ENCODE assay signal across 9 cellular contexts in the genomic region with DNA sequence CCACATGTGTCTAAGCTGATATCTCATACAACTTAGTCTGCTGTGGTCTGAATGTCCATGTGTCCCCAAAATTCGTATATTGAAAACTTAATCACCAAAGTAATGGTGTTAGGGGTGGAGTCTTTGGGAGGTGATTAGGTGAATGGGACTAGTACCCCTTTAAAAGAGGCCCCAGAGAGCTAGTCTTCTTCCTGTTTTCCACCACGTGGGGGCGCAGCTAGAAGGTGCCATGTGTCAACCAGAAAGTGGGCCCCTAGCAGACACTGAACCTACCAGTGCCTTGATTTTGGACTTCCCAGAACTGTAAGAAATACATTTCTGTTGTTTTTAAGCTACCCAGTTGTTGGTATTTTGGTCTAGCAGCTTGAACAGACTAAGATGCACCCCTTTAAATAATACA.
A peak's percentile ranks its signal among the peaks of the same experiment; 100 is the strongest.
DNase-seq lines count a peak whose midpoint lies in the region; ATAC-seq and TF ChIP-seq lines count a peak whose summit lies in the region.
"Had no signal": no experiment of that assay in that cellular context is flagged by ENCODE, and none has a peak within 500 bp of the region (broad histone marks: within the 10 kb centered on the region; RNA-seq: fewer than 3 reads in every experiment).

No MANE protein-coding gene starts in this region.

- H3K4me1 ChIP-seq in esophagus muscularis mucosa, result peaks cover 0 to 5% (median 0%) of the 10 kb centered on the region in 4 donors
- H3K4me1 ChIP-seq in spleen, result no peaks in the 10 kb centered on the region
- H3K4me1 ChIP-seq: SJSA1 had no signal

- H3K36me3 Mint-ChIP-seq in CD14-positive monocyte, result no peaks in the 10 kb centered on the region

- H3K27ac ChIP-seq in esophagus muscularis mucosa (replicated peaks in 1 of 4), result no peak overlapping the region
- H3K27ac ChIP-seq in spleen, result no peak overlapping the region
- H3K27ac ChIP-seq: SJSA1 had no signal

- H3K36me3 ChIP-seq in esophagus muscularis mucosa (no peaks in the 10 kb centered on the region), spleen (no peaks in the 10 kb centered on the region)
- H3K36me3 ChIP-seq: SJSA1 had no signal

- DNase-seq in CD14-positive monocyte (ENCODE audit: low spot score) (no peak), GM19238 (ENCODE audit: insufficient read length, low spot score) (peak; percentile 19), OCI-M1 (lab: John Stamatoyannopoulos, UW) (peak; percentile 50), esophagus muscularis mucosa (ENCODE audit: extremely low spot score) (no peak), spleen (peak; percentile 17), DMS79 treated with DMSO at 0.1 percent for 48 hours (lab: John Stamatoyannopoulos, UW) (no peak)

- H3K4me3 Mint-ChIP-seq in CD14-positive monocyte, result no peak overlapping the region

- H3K9me3 ChIP-seq in esophagus muscularis mucosa, result peaks cover 0 to 26% (median 17%) of the 10 kb centered on the region in 4 donors
- H3K9me3 ChIP-seq in spleen, result peaks cover 3 to 33% (median 27%) of the 10 kb centered on the region in 8 donors

- no peaks in the 10 kb centered on the region for H3K4me1 Mint-ChIP-seq in CD14-positive monocyte

- H3K27me3 ChIP-seq in esophagus muscularis mucosa, result no peaks in the 10 kb centered on the region
- peaks cover 0 to 5% (median 0%) of the 10 kb centered on the region in 7 donors for H3K27me3 ChIP-seq in spleen (replicated peaks in 1 of 7)
- H3K27me3 ChIP-seq: SJSA1 had no signal

- H3K4me3 ChIP-seq in esophagus muscularis mucosa (no peak overlapping the region), spleen (no peak overlapping the region)
- H3K4me3 ChIP-seq: SJSA1 had no signal

- TF ChIP-seq POLR2A in esophagus muscularis mucosa (IDR thresholded peaks at IDR 0.05; ENCODE audit: low read depth) (no peak), spleen (IDR thresholded peaks at IDR 0.05) (no peak)

- no peak for TF ChIP-seq EP300 in esophagus muscularis mucosa (IDR thresholded peaks at IDR 0.05)

- H3K9me3 Mint-ChIP-seq in CD14-positive monocyte, result peaks cover 14 to 24% (median 16%) of the 10 kb centered on the region in 7 donors

- TF ChIP-seq CTCF in CD14-positive monocyte (IDR thresholded peaks at IDR 0.05) (peak; percentile 56), esophagus muscularis mucosa (IDR thresholded peaks at IDR 0.05) (peak; percentile 44 to 58 (median 55)), spleen (IDR thresholded peaks at IDR 0.05 in 8 of 11, conservative IDR thresholded peaks at IDR 0.05 in 3 of 11) (peak in 1 of 11 experiments; percentile 13)

- intact Hi-C loops in CD14-positive monocyte (cut with micrococcal nuclease), result no loop called here
- intact Hi-C loops in esophagus muscularis mucosa (cut with DNase I), result no loop called here
- intact Hi-C loops in spleen (cut with DNase I; ENCODE audit: low total_unique reads), result no loop called here

- 41% methylated on average over 3 of the region's 3 CpGs for WGBS in esophagus muscularis mucosa
- 22 to 33% (median 25%) methylated on average over 3 of the region's 3 CpGs for WGBS in spleen, 5 donors

- peaks cover 2 to 7% (median 5%) of the 10 kb centered on the region in 3 donors for H3K27me3 Mint-ChIP-seq in CD14-positive monocyte (ENCODE audit: low read depth in 3 of 3)

- ATAC-seq in HG03135 (IDR thresholded peaks at IDR 0.05; ENCODE audit: unreplicated experiment) (no peak), HG03432 (IDR thresholded peaks at IDR 0.05; ENCODE audit: unreplicated experiment) (no peak)

- H3K27ac Mint-ChIP-seq in CD14-positive monocyte, result no peak overlapping the region

Comparison
In these comparisons a context has a peak if more than half of its experiments do, and no peak if none do; other contexts are left out.
1. DNase-seq: peak in GM19238 (single experiment), OCI-M1 (single experiment) and spleen (single experiment); none in CD14-positive monocyte (single experiment), esophagus muscularis mucosa (single experiment) and DMS79 treated with DMSO at 0.1 percent for 48 hours (single experiment).